ENCODE assay signal across 18 cellular contexts in genomic region chrX:136762820-136763452, GRCh38. TPM values are rescaled to one million over a fixed set of nuclear protein-coding genes. Genes with fewer than 3 reads are reported as not detected.
DNase-seq lines count a peak whose midpoint lies in the region; ATAC-seq lines count a peak whose summit lies in the region.
"Had no signal": no experiment of that assay in that cellular context is flagged by ENCODE, and none has a peak within 500 bp of the region (broad histone marks: within the 10 kb centered on the region; RNA-seq: fewer than 3 reads in every experiment).

No MANE protein-coding gene starts in this region.

- DNase-seq in activated naive CD4-positive, alpha-beta T cell treated with anti-CD3 and anti-CD28 coated beads for 36 hours, result no peak
- no peak for DNase-seq in activated naive CD4-positive, alpha-beta T cell (lab: John Stamatoyannopoulos, UW)
- no peak for DNase-seq in activated naive CD4-positive, alpha-beta T cell treated with anti-CD3 and anti-CD28 coated beads, Interleukin-2, amount 50 U/mL, for 72 hours (ENCODE audit: low spot score in 2 of 2)
- DNase-seq in NCI-H2029 (lab: John Stamatoyannopoulos, UW), result no peak
- DNase-seq: activated gamma-delta T cell treated with Interleukin-2 at 50 U/mL for 16 hours; hippocampal formation; kidney; mammary epithelial cell; NCI-H1105 treated with DMSO at 0.1 percent for 48 hours; NCI-H748 treated with DMSO at 0.1 percent for 48 hours; nephron progenitor cell; stimulated activated CD4-positive, alpha-beta T cell treated with anti-CD3 and anti-CD28 coated beads, Interleukin-4, amount 100 ng/mL, for 4 hours; testis had no signal

- intact Hi-C loops in activated naive CD4-positive, alpha-beta T cell treated with anti-CD3 and anti-CD28 coated beads for 36 hours (cut with micrococcal nuclease), result loop anchor here (1.0 to 2.0 kb wide), 2 partner anchors 13 to 16 kb away; no protein-coding TSS in a partner anchor

- H3K4me3 Mint-ChIP-seq in activated naive CD4-positive, alpha-beta T cell treated with anti-CD3 and anti-CD28 coated beads for 36 hours, result no peak overlapping the region
- H3K4me3 Mint-ChIP-seq in IgD-negative memory B cell, result peak overlapping the region in 3 of 4 donors; percentile 43 to 70 (median 46)
- H3K4me3 Mint-ChIP-seq in stimulated activated memory B cell treated with anti-CD40 and anti-IgM and Interleukin-4, amounts not matched to agents 10 μg/mL and 1 μg/mL and 100 μg/mL, for 72 hours, result peak overlapping the region; percentile 26
- H3K4me3 Mint-ChIP-seq: brain, nephron progenitor cell had no signal

- H3K9me3 Mint-ChIP-seq in activated naive CD4-positive, alpha-beta T cell treated with anti-CD3 and anti-CD28 coated beads for 36 hours, result no peaks in the 10 kb centered on the region
- H3K9me3 Mint-ChIP-seq in IgD-negative memory B cell, result no peaks in the 10 kb centered on the region
- no peaks in the 10 kb centered on the region for H3K9me3 Mint-ChIP-seq in activated naive CD4-positive, alpha-beta T cell treated with anti-CD3 and anti-CD28 coated beads, Interleukin-2, amount 50 U/mL, for 72 hours
- no peaks in the 10 kb centered on the region for H3K9me3 Mint-ChIP-seq in stimulated activated memory B cell treated with anti-CD40 and anti-IgM and Interleukin-4, amounts not matched to agents 10 μg/mL and 1 μg/mL and 100 μg/mL, for 72 hours
- H3K9me3 Mint-ChIP-seq: brain had no signal

- CTCF ChIA-PET in activated naive CD4-positive, alpha-beta T cell treated with anti-CD3 and anti-CD28 coated beads for 36 hours (lab: Charles Lee), result interaction anchor here (1.3 kb wide), 1 partner anchor 191 kb away, joined by 3 read pairs; no protein-coding TSS in a partner anchor

- no peaks in the 10 kb centered on the region for H3K27me3 Mint-ChIP-seq in activated naive CD4-positive, alpha-beta T cell treated with anti-CD3 and anti-CD28 coated beads for 36 hours (ENCODE audit: low read depth)
- H3K27me3 Mint-ChIP-seq in IgD-negative memory B cell, result peaks cover 2% of the 10 kb centered on the region
- no peaks in the 10 kb centered on the region for H3K27me3 Mint-ChIP-seq in stimulated activated memory B cell treated with anti-CD40 and anti-IgM and Interleukin-4, amounts not matched to agents 10 μg/mL and 1 μg/mL and 100 μg/mL, for 72 hours
- H3K27me3 Mint-ChIP-seq: brain had no signal

- H3K36me3 Mint-ChIP-seq in activated naive CD4-positive, alpha-beta T cell treated with anti-CD3 and anti-CD28 coated beads for 36 hours (ENCODE audit: low read depth), result peaks cover 7% of the 10 kb centered on the region
- H3K36me3 Mint-ChIP-seq in IgD-negative memory B cell, result no peaks in the 10 kb centered on the region
- H3K36me3 Mint-ChIP-seq in activated naive CD4-positive, alpha-beta T cell treated with anti-CD3 and anti-CD28 coated beads, Interleukin-2, amount 50 U/mL, for 72 hours, result peaks cover 0 to 7% of the 10 kb centered on the region in 2 donors
- H3K36me3 Mint-ChIP-seq in stimulated activated memory B cell treated with anti-CD40 and anti-IgM and Interleukin-4, amounts not matched to agents 10 μg/mL and 1 μg/mL and 100 μg/mL, for 72 hours, result no peaks in the 10 kb centered on the region

- H3K4me1 Mint-ChIP-seq in activated naive CD4-positive, alpha-beta T cell treated with anti-CD3 and anti-CD28 coated beads for 36 hours (ENCODE audit: low read depth), result peaks cover 46% of the 10 kb centered on the region
- peaks cover 31 to 36% (median 33%) of the 10 kb centered on the region in 3 donors for H3K4me1 Mint-ChIP-seq in IgD-negative memory B cell
- peaks cover 22% of the 10 kb centered on the region for H3K4me1 Mint-ChIP-seq in stimulated activated memory B cell treated with anti-CD40 and anti-IgM and Interleukin-4, amounts not matched to agents 10 μg/mL and 1 μg/mL and 100 μg/mL, for 72 hours
- H3K4me1 Mint-ChIP-seq: nephron progenitor cell had no signal

- peak overlapping the region; percentile 62 for H3K27ac Mint-ChIP-seq in activated naive CD4-positive, alpha-beta T cell treated with anti-CD3 and anti-CD28 coated beads for 36 hours
- H3K27ac Mint-ChIP-seq in IgD-negative memory B cell, result peak overlapping the region in 2 of 3 donors; percentile 34 to 76
- peak overlapping the region; percentile 11 to 41 for H3K27ac Mint-ChIP-seq in activated naive CD4-positive, alpha-beta T cell treated with anti-CD3 and anti-CD28 coated beads, Interleukin-2, amount 50 U/mL, for 72 hours
- H3K27ac Mint-ChIP-seq in stimulated activated memory B cell treated with anti-CD40 and anti-IgM and Interleukin-4, amounts not matched to agents 10 μg/mL and 1 μg/mL and 100 μg/mL, for 72 hours, result peak overlapping the region; percentile 57
- H3K27ac Mint-ChIP-seq: nephron progenitor cell had no signal

- peak in 1 of 2 donors; percentile 57 for ATAC-seq in activated naive CD4-positive, alpha-beta T cell treated with anti-CD3 and anti-CD28 coated beads, Interleukin-2, amount 50 U/mL, for 72 hours
- no peak for ATAC-seq in stimulated activated memory B cell treated with anti-CD40 and anti-IgM and Interleukin-4, amounts not matched to agents 10 μg/mL and 1 μg/mL and 100 μg/mL, for 72 hours
- ATAC-seq in HG02970 (IDR thresholded peaks at IDR 0.05; ENCODE audit: low FRiP score, unreplicated experiment) (no peak), HG02610 (IDR thresholded peaks at IDR 0.05; ENCODE audit: unreplicated experiment) (no peak)

RNA-seq across cellular contexts. Expression of gene ARHGEF6, which starts 17.8 kb away (rescaled TPM):
- total RNA-seq in activated naive CD4-positive, alpha-beta T cell treated with anti-CD3 and anti-CD28 coated beads for 36 hours, result 10 to 100 TPM; 56.1 to 58.5 TPM
- polyA plus RNA-seq in IgD-negative memory B cell, result 39.6 TPM
- total RNA-seq in activated naive CD4-positive, alpha-beta T cell treated with anti-CD3 and anti-CD28 coated beads, Interleukin-2, amount 50 U/mL, for 72 hours, result 10 to 100 TPM; 59.5 to 80.3 TPM
